ENCODE assay signal across 17 cellular contexts in genomic region chr5:149654893-149655505, GRCh38.
"Had no signal": no experiment of that assay in that cellular context is flagged by ENCODE, and none has a peak within 500 bp of the region (broad histone marks: within the 10 kb centered on the region; RNA-seq: fewer than 3 reads in every experiment).

No MANE protein-coding gene starts in this region.

- H3K27ac ChIP-seq: adrenal gland, dorsolateral prefrontal cortex, sigmoid colon had no signal

- ATAC-seq: activated T-cell treated with anti-CD3 and anti-CD28 coated beads, Interleukin-2, amount 50 U/mL, for 72 hours; left lobe of liver; natural killer cell; stimulated activated naive B cell treated with anti-CD40 and anti-IgM and Interleukin-4, amounts not matched to agents 10 μg/mL and 1 μg/mL and 100 μg/mL, for 72 hours had no signal

- H3K4me1 Mint-ChIP-seq: activated B cell treated with CpG ODN at 0.5 μM for 24 hours; activated CD4-positive, alpha-beta memory T cell treated with anti-CD3 and anti-CD28 coated beads, Interleukin-2, amount 10 ng/mL, durations not matched to agents 7 days and 5 days; T-cell had no signal

- H3K9me3 ChIP-seq: adrenal gland had no signal

- H3K4me3 Mint-ChIP-seq: activated B cell treated with CpG ODN at 0.5 μM for 24 hours; activated CD4-positive, alpha-beta memory T cell treated with anti-CD3 and anti-CD28 coated beads, Interleukin-2, amount 10 ng/mL, durations not matched to agents 7 days and 5 days; activated T-cell treated with anti-CD3 and anti-CD28 coated beads, Interleukin-2, amount 50 U/mL, for 72 hours; natural killer cell; stimulated activated naive B cell treated with anti-CD40 and anti-IgM and Interleukin-4, amounts not matched to agents 10 μg/mL and 1 μg/mL and 100 μg/mL, for 72 hours; T-cell had no signal

- DNase-seq: activated B cell treated with CpG ODN at 0.5 μM for 24 hours; activated CD4-positive, alpha-beta memory T cell treated with anti-CD3 and anti-CD28 coated beads, Interleukin-2, amount 10 ng/mL, durations not matched to agents 7 days and 5 days; activated CD4-positive, alpha-beta T cell treated with anti-CD3 and anti-CD28 coated beads for 4 hours; activated effector memory CD4-positive, alpha-beta T cell treated with anti-CD3 and anti-CD28 coated beads, Interleukin-2, amount 50 U/mL, for 16 hours; activated naive CD4-positive, alpha-beta T cell treated with anti-CD3 and anti-CD28 coated beads, Interleukin-2, amount 50 U/mL, for 16 hours; activated T-cell treated with anti-CD3 and anti-CD28 coated beads, Interleukin-2, amount 50 U/mL, for 72 hours; adrenal gland; dorsolateral prefrontal cortex; foreskin melanocyte; glutamatergic neuron; kidney; natural killer cell; sigmoid colon; stimulated activated CD4-positive, alpha-beta T cell treated with anti-CD3 and anti-CD28 coated beads, Interleukin-4, amount 100 ng/mL, for 24 hours; stimulated activated naive B cell treated with anti-CD40 and anti-IgM and Interleukin-4, amounts not matched to agents 10 μg/mL and 1 μg/mL and 100 μg/mL, for 72 hours; T-cell had no signal

- H3K27me3 ChIP-seq: adrenal gland, sigmoid colon had no signal

- H3K4me1 ChIP-seq: adrenal gland, sigmoid colon had no signal

- H3K36me3 Mint-ChIP-seq: natural killer cell, T-cell had no signal

- H3K27ac Mint-ChIP-seq: activated B cell treated with CpG ODN at 0.5 μM for 24 hours; activated CD4-positive, alpha-beta memory T cell treated with anti-CD3 and anti-CD28 coated beads, Interleukin-2, amount 10 ng/mL, durations not matched to agents 7 days and 5 days; stimulated activated naive B cell treated with anti-CD40 and anti-IgM and Interleukin-4, amounts not matched to agents 10 μg/mL and 1 μg/mL and 100 μg/mL, for 72 hours; T-cell had no signal
